ENCODE assay signal across 26 cellular contexts in genomic region chr7:106381252-106381651, GRCh38.
"Had no signal": no experiment of that assay in that cellular context is flagged by ENCODE, and none has a peak within 500 bp of the region (broad histone marks: within the 10 kb centered on the region; RNA-seq: fewer than 3 reads in every experiment).

No MANE protein-coding gene starts in this region.

- H3K27ac Mint-ChIP-seq: dendritic cell treated with granulocyte-macrophage colony-stimulating factor and Interleukin-4, amounts not matched to agents 40 ng/mL and 50 ng/mL, for 4 days; endodermal cell; memory B cell; stimulated activated effector memory CD8-positive, alpha-beta T cell treated with anti-CD3 and anti-CD28 coated beads, Interleukin-12 subunit alpha, Interleukin-12 subunit beta, amount 100 ng/mL, for 72 hours; type B pancreatic cell had no signal

- H3K9me3 ChIP-seq: colonic mucosa, gastrocnemius medialis, heart left ventricle, prostate gland, right atrium auricular region, sigmoid colon, stomach, thyroid gland had no signal

- H3K27ac ChIP-seq: colonic mucosa, epithelial cell of prostate, gastrocnemius medialis, heart left ventricle, hepatocyte, prostate gland, right atrium auricular region, sigmoid colon, stomach, thyroid gland had no signal

- H3K79me2 ChIP-seq: hepatocyte had no signal

- FAIRE-seq: kidney had no signal

- H3K4me1 ChIP-seq: colonic mucosa, gastrocnemius medialis, prostate gland, right atrium auricular region, sigmoid colon, thyroid gland had no signal

- DNase-seq: colonic mucosa; effector CD8-positive, alpha-beta T cell; endodermal cell; foreskin fibroblast; gastrocnemius medialis; heart left ventricle; kidney; sigmoid colon; stimulated activated CD4-positive, alpha-beta T cell treated with anti-CD3 and anti-CD28 coated beads, Interleukin-2, amount 100 ng/mL, for 24 hours; stimulated activated CD4-positive, alpha-beta T cell treated with anti-CD3 and anti-CD28 coated beads, Interleukin-4, amount 100 ng/mL, for 24 hours; stimulated activated naive CD4-positive, alpha-beta T cell treated with Interleukin-2 at 50 U/mL for 16 hours; stomach; thyroid gland had no signal

- H3K4me1 Mint-ChIP-seq: endodermal cell, neural crest cell had no signal

- H3K4me3 Mint-ChIP-seq: dendritic cell treated with granulocyte-macrophage colony-stimulating factor and Interleukin-4, amounts not matched to agents 40 ng/mL and 50 ng/mL, for 4 days; endodermal cell; memory B cell; natural killer cell treated with Interleukin-12 subunit alpha and Interleukin-12 subunit beta and Interleukin-15 and Interleukin-18, amount 100 ng/mL, for 72 hours; neural crest cell; stimulated activated effector memory CD8-positive, alpha-beta T cell treated with anti-CD3 and anti-CD28 coated beads, Interleukin-12 subunit alpha, Interleukin-12 subunit beta, amount 100 ng/mL, for 72 hours; type B pancreatic cell had no signal

- H3K27me3 ChIP-seq: colonic mucosa, gastrocnemius medialis, heart left ventricle, hepatocyte, right atrium auricular region, sigmoid colon, stomach, thyroid gland had no signal

- H3K4me3 ChIP-seq: colonic mucosa, gastrocnemius medialis, heart left ventricle, hepatocyte, lung, prostate gland, right atrium auricular region, sigmoid colon, stomach, thyroid gland had no signal

- H3K27me3 Mint-ChIP-seq: dendritic cell treated with granulocyte-macrophage colony-stimulating factor and Interleukin-4, amounts not matched to agents 40 ng/mL and 50 ng/mL, for 4 days; type B pancreatic cell had no signal

- ATAC-seq: esophagus mucosa; gastrocnemius medialis; heart left ventricle; left lobe of liver; natural killer cell treated with Interleukin-12 subunit alpha and Interleukin-12 subunit beta and Interleukin-15 and Interleukin-18, amount 100 ng/mL, for 72 hours; stimulated activated effector memory CD8-positive, alpha-beta T cell treated with anti-CD3 and anti-CD28 coated beads, Interleukin-12 subunit alpha, Interleukin-12 subunit beta, amount 100 ng/mL, for 72 hours had no signal

- H3K4me2 ChIP-seq: hepatocyte had no signal

- H3K36me3 ChIP-seq: colonic mucosa, gastrocnemius medialis, heart left ventricle, prostate gland, right atrium auricular region, sigmoid colon, stomach, thyroid gland had no signal

- H3K9me3 Mint-ChIP-seq: dendritic cell treated with granulocyte-macrophage colony-stimulating factor and Interleukin-4, amounts not matched to agents 40 ng/mL and 50 ng/mL, for 4 days; endodermal cell; memory B cell; natural killer cell treated with Interleukin-12 subunit alpha and Interleukin-12 subunit beta and Interleukin-15 and Interleukin-18, amount 100 ng/mL, for 72 hours; neural crest cell; stimulated activated effector memory CD8-positive, alpha-beta T cell treated with anti-CD3 and anti-CD28 coated beads, Interleukin-12 subunit alpha, Interleukin-12 subunit beta, amount 100 ng/mL, for 72 hours; type B pancreatic cell had no signal

- H3K36me3 Mint-ChIP-seq: memory B cell; natural killer cell treated with Interleukin-12 subunit alpha and Interleukin-12 subunit beta and Interleukin-15 and Interleukin-18, amount 100 ng/mL, for 72 hours; stimulated activated effector memory CD8-positive, alpha-beta T cell treated with anti-CD3 and anti-CD28 coated beads, Interleukin-12 subunit alpha, Interleukin-12 subunit beta, amount 100 ng/mL, for 72 hours; type B pancreatic cell had no signal
